In genomic region chr18:45690975-45691815, GRCh38 we compare ENCODE assay signal across 8 cellular contexts. TPM values are rescaled to one million over a fixed set of nuclear protein-coding genes. Genes with fewer than 3 reads are reported as not detected.
DNase-seq lines count a peak whose midpoint lies in the region; ATAC-seq and TF ChIP-seq lines count a peak whose summit lies in the region.

No MANE protein-coding gene starts in this region.

- no peaks in the 10 kb centered on the region for H3K79me2 ChIP-seq in OCI-LY7 (ENCODE audit: insufficient read depth, low read depth, low read length)

- no peaks in the 10 kb centered on the region for H3K9me3 ChIP-seq in OCI-LY7 (ENCODE audit: low read length)

- no peaks in the 10 kb centered on the region for H4K20me1 ChIP-seq in OCI-LY7 (ENCODE audit: insufficient read depth, low read length)

- no peaks in the 10 kb centered on the region for H3K36me3 ChIP-seq in OCI-LY7 (ENCODE audit: insufficient read depth, low read length)

- H3K9me3 Mint-ChIP-seq in natural killer cell treated with Interleukin-12 subunit alpha and Interleukin-12 subunit beta and Interleukin-15 and Interleukin-18, amount 100 ng/mL, for 72 hours: peaks cover 3% of the 10 kb centered on the region

- no peak overlapping the region for H3K4me2 ChIP-seq in OCI-LY7 (ENCODE audit: low read length)

- H3K9me2 ChIP-seq in OCI-LY7 (ENCODE audit: insufficient read depth, low read length): no peaks in the 10 kb centered on the region

- no peaks in the 10 kb centered on the region for H3K27me3 Mint-ChIP-seq in natural killer cell treated with Interleukin-12 subunit alpha and Interleukin-12 subunit beta and Interleukin-15 and Interleukin-18, amount 100 ng/mL, for 72 hours

- H3K27ac Mint-ChIP-seq in natural killer cell treated with Interleukin-12 subunit alpha and Interleukin-12 subunit beta and Interleukin-15 and Interleukin-18, amount 100 ng/mL, for 72 hours: no peak overlapping the region

- CTCF ChIA-PET in OCI-LY7 (lab: Charles Lee; ENCODE audit: unreplicated experiment): no interaction called here

- H3K4me3 ChIP-seq in OCI-LY7 (ENCODE audit: low read depth, low read length, poor library complexity, severe bottlenecking) (no peak overlapping the region), fibroblast of mammary gland (ENCODE audit: control insufficient read depth, low read depth, low read length) (peak overlapping the region; percentile 9)

- no TSS peak for BruUV-seq in OCI-LY7 (replicated peaks; lab: Mats Ljungman, UMichigan)

- ATAC-seq in natural killer cell treated with Interleukin-12 subunit alpha and Interleukin-12 subunit beta and Interleukin-15 and Interleukin-18, amount 100 ng/mL, for 72 hours: peak in 1 of 2 donors; percentile 19
- ATAC-seq in GM19328 (IDR thresholded peaks at IDR 0.05; ENCODE audit: unreplicated experiment): no peak

- TF ChIP-seq CTCF in OCI-LY7 (conservative IDR thresholded peaks at IDR 0.05; ENCODE audit: low read length) (peak; percentile 78), fibroblast of mammary gland (conservative IDR thresholded peaks at IDR 0.05; ENCODE audit: control insufficient read depth, insufficient read depth, low read depth, low read length) (peak; percentile 86)

- peak overlapping the region; percentile 25 for H3K4me3 Mint-ChIP-seq in natural killer cell treated with Interleukin-12 subunit alpha and Interleukin-12 subunit beta and Interleukin-15 and Interleukin-18, amount 100 ng/mL, for 72 hours

- H2AFZ ChIP-seq in OCI-LY7 (ENCODE audit: low read length): no peak overlapping the region

- H3K36me3 Mint-ChIP-seq in natural killer cell treated with Interleukin-12 subunit alpha and Interleukin-12 subunit beta and Interleukin-15 and Interleukin-18, amount 100 ng/mL, for 72 hours: peaks cover 25% of the 10 kb centered on the region

- H3K4me1 Mint-ChIP-seq in natural killer cell treated with Interleukin-12 subunit alpha and Interleukin-12 subunit beta and Interleukin-15 and Interleukin-18, amount 100 ng/mL, for 72 hours (ENCODE audit: low read depth in 2 of 2): peaks cover 37% of the 10 kb centered on the region in 2 donors

- H3K4me1 ChIP-seq in OCI-LY7 (ENCODE audit: insufficient read depth, low read length, poor library complexity, severe bottlenecking): no peaks in the 10 kb centered on the region

- intact Hi-C loops in OCI-LY7 (cut with micrococcal nuclease; ENCODE audit: unreplicated experiment): loop anchor here (2.0 to 10.0 kb wide), 3 partner anchors 86 to 384 kb away; partner anchors contain the start of gene PSTPIP2

- peak; percentile 81 for DNase-seq in COLO668 (lab: John Stamatoyannopoulos, UW; ENCODE audit: unreplicated experiment)
- peak; percentile 30 for DNase-seq in HuH-7 (ENCODE audit: low spot score)
- DNase-seq in OCI-LY7 (ENCODE audit: low spot score): peak; percentile 30
- peak; percentile 60 for DNase-seq in activated T-cell treated with anti-CD3 and anti-CD28 coated beads for 48 hours (ENCODE audit: low read depth)
- DNase-seq in fibroblast of mammary gland (ENCODE audit: low read depth): peak; percentile 79
- DNase-seq in natural killer cell treated with Interleukin-12 subunit alpha and Interleukin-12 subunit beta and Interleukin-15 and Interleukin-18, amount 100 ng/mL, for 72 hours (ENCODE audit: low spot score): peak; percentile 75
- peak; percentile 58 for DNase-seq in stimulated activated naive CD4-positive, alpha-beta T cell treated with Interleukin-2 at 50 U/mL for 16 hours (lab: John Stamatoyannopoulos, UW)

- POLR2A ChIA-PET in OCI-LY7 (lab: Charles Lee): no interaction called here

- H3K27ac ChIP-seq in OCI-LY7 (ENCODE audit: low read depth, low read length, poor library complexity, severe bottlenecking): no peak overlapping the region

RNA-seq across cellular contexts. Expression of gene SLC14A1, which starts 32.8 kb away (rescaled TPM):
- 0.06 TPM in 1 of 2 replicates, not detected in the other for total RNA-seq in OCI-LY7 (2014; rRNA removed; shearing (Covaris generic))
- not detected in 2 replicates for total RNA-seq in OCI-LY7 (2022)
- 1 to 10 TPM; 1.6 to 2.3 TPM for total RNA-seq in natural killer cell treated with Interleukin-12 subunit alpha and Interleukin-12 subunit beta and Interleukin-15 and Interleukin-18, amount 100 ng/mL, for 72 hours

Comparison
In these comparisons a context has a peak if more than half of its experiments do, and no peak if none do; other contexts are left out.
1. DNase-seq: peak in every context shown above with its lines; median percentile 81 in COLO668; 79 in fibroblast of mammary gland; 75 in natural killer cell treated with Interleukin-12 subunit alpha and Interleukin-12 subunit beta and Interleukin-15 and Interleukin-18, amount 100 ng/mL, for 72 hours; 60 in activated T-cell treated with anti-CD3 and anti-CD28 coated beads for 48 hours; 58 in stimulated activated naive CD4-positive, alpha-beta T cell treated with Interleukin-2 at 50 U/mL for 16 hours; 30 in HuH-7; 30 in OCI-LY7.